8 cellular contexts compared by ENCODE assay signal in genomic region chr18:59885579-59886163, GRCh38. TPM values are rescaled to one million over a fixed set of nuclear protein-coding genes. Genes with fewer than 3 reads are reported as not detected.
A peak's percentile ranks its signal among the peaks of the same experiment; 100 is the strongest.
DNase-seq lines count a peak whose midpoint lies in the region; ATAC-seq, FAIRE-seq and TF ChIP-seq lines count a peak whose summit lies in the region.

No MANE protein-coding gene starts in this region.

- H3K4me1 ChIP-seq in body of pancreas = peaks cover 12% of the 10 kb centered on the region

- peak; percentile 89 for FAIRE-seq in RCC 7860 (lab: Jason Lieb, UNC)

- H3K4me3 ChIP-seq in body of pancreas = no peak overlapping the region

- H3K27me3 ChIP-seq in body of pancreas = no peaks in the 10 kb centered on the region

- WGBS in body of pancreas, 2 donors = 59 to 61% methylated on average over 6 of the region's 6 CpGs

- TF ChIP-seq CTCF in body of pancreas (IDR thresholded peaks at IDR 0.05) = no peak

- H3K27ac ChIP-seq in body of pancreas = no peak overlapping the region

- peak; percentile 44 for DNase-seq in stimulated activated CD4-positive, alpha-beta T cell treated with anti-CD3 and anti-CD28 coated beads, Interleukin-1b, Interleukin-23, amount 100 ng/mL, for 48 hours
- DNase-seq in stimulated activated CD4-positive, alpha-beta T cell treated with anti-CD3 and anti-CD28 coated beads, Interleukin-2, amount 100 ng/mL, for 48 hours = no peak
- DNase-seq in RCC 7860 (ENCODE audit: low spot score) (peak; percentile 72), dermis microvascular lymphatic vessel endothelial cell (ENCODE audit: low read depth in 2 of 2) (peak; percentile 29 to 81), body of pancreas (no peak), LoVo (ENCODE audit: low spot score) (no peak)

- TF ChIP-seq POLR2A in body of pancreas (IDR thresholded peaks at IDR 0.05) = no peak

- ATAC-seq in HG02938 (IDR thresholded peaks at IDR 0.05; ENCODE audit: unreplicated experiment) = peak; percentile 85
- no peak for ATAC-seq in body of pancreas
- ATAC-seq in HG02970 (IDR thresholded peaks at IDR 0.05; ENCODE audit: low FRiP score, unreplicated experiment) = no peak

- H3K36me3 ChIP-seq in body of pancreas (replicated peaks in 1 of 2; ENCODE audit: insufficient read depth in 1 of 2, low read depth in 2 of 2) = no peaks in the 10 kb centered on the region

- intact Hi-C loops in body of pancreas (cut with DNase I) = no loop called here

- H3K9me3 ChIP-seq in body of pancreas = no peaks in the 10 kb centered on the region

RNA-seq across cellular contexts. Expression of gene PMAIP1, which starts 14.1 kb away (rescaled TPM):
- 20.9 and 38.1 TPM in 2 replicates for total RNA-seq in dermis microvascular lymphatic vessel endothelial cell
- total RNA-seq in body of pancreas = 1 to 10 TPM in 1 of 2 donors, not detected in 1; 1.0 TPM

Comparison
In these comparisons a context has a peak if more than half of its experiments do, and no peak if none do; other contexts are left out.
1. DNase-seq: peak in stimulated activated CD4-positive, alpha-beta T cell treated with anti-CD3 and anti-CD28 coated beads, Interleukin-1b, Interleukin-23, amount 100 ng/mL, for 48 hours (single experiment), RCC 7860 (single experiment) and dermis microvascular lymphatic vessel endothelial cell (2 of 2); none in stimulated activated CD4-positive, alpha-beta T cell treated with anti-CD3 and anti-CD28 coated beads, Interleukin-2, amount 100 ng/mL, for 48 hours (0 of 2), body of pancreas (0 of 4) and LoVo (single experiment).
2. RNA of gene PMAIP1, which starts 14.1 kb away (total RNA-seq): 20.9 to 38.1 TPM in dermis microvascular lymphatic vessel endothelial cell; 1.0 TPM in body of pancreas; every median in the first group is over 10 times any median in the second.